8 cellular contexts compared by ENCODE assay signal in the genomic region with DNA sequence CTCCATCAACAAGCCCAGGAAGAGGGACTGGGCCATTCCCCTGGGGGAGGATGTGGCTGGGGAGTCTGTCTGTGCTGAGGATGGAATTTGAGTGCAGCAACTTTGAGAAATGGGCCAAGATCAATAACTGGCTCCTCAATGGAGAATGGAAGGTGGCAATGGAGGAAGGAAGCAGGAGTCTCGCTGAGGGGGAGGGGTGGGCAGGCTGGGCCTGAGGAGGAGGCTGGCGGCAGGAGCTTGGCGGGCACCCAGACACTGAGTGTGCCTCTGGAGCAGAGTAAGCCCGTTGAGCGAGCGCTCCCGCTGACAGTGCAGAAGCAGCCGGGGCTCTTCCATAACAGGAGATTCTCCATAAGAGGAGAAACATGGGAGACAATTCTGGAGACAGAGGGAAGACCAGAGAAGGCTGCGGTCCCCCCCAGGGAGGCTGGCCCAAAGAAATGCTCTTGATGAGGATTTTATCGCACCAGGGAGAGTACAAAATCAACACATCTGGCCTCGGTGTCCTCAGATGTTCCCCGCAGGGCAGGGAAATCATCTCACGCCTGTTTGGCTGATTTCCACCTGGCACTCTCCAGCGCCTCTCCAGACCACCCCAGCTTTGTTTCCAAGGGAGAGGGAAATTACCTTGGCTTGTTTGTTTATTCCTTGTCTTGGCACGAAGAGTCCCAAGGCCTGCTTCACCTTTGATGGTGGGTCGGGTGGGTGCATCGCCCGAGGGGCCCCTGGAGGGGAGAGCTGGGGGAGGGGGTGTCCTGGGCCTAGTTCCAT. TPM values are rescaled to one million over a fixed set of nuclear protein-coding genes. Genes with fewer than 3 reads are reported as not detected.
DNase-seq lines count a peak whose midpoint lies in the region; ATAC-seq and TF ChIP-seq lines count a peak whose summit lies in the region.

No MANE protein-coding gene starts in this region.

- no peak for ATAC-seq in left colon
- no peak for ATAC-seq in HG03095 (IDR thresholded peaks at IDR 0.05; ENCODE audit: unreplicated experiment)

- H3K4me3 ChIP-seq in LNCaP clone FGC (ENCODE audit: low read depth, low read length) (no peak overlapping the region), astrocyte of the spinal cord (ENCODE audit: low read depth, low read length) (no peak overlapping the region)

- intact Hi-C loops in left colon (cut with DNase I, micrococcal nuclease), result loop anchor here (10.0 kb wide), 3 partner anchors 102 to 222 kb away; partner anchors contain the start of genes CFAP20 (in 1 of the 2) and CSNK2A2 (in 1 of the 2)

- in situ Hi-C loops in astrocyte of the spinal cord (cut with HindIII; ENCODE audit: low sequenced_read_pairs), result no loop called here

- TF ChIP-seq CTCF in LNCaP clone FGC (IDR thresholded peaks at IDR 0.05; ENCODE audit: control insufficient read depth, extremely low read depth, insufficient read depth) (no peak), astrocyte of the spinal cord (IDR thresholded peaks at IDR 0.05; ENCODE audit: low read depth, low read length) (no peak)

- DNase-seq in 8988T (peak; percentile 37), LNCaP clone FGC (ENCODE audit: low read depth) (peak; percentile 67), astrocyte of the spinal cord (ENCODE audit: low read depth, low spot score) (peak; percentile 75), left colon (peak; percentile 82 to 86), ureter (ENCODE audit: low spot score) (peak; percentile 87), NOMO-1 treated with DMSO at 0.1 percent for 48 hours (lab: John Stamatoyannopoulos, UW; ENCODE audit: unreplicated experiment) (no peak), T1000 (lab: John Stamatoyannopoulos, UW) (no peak)

RNA-seq across cellular contexts. Expression of gene MMP15, which starts 2.8 kb away (rescaled TPM):
- total RNA-seq in left colon, result 100 to 1,000 TPM; 113 to 127 TPM
- total RNA-seq in ureter, result 15.4 TPM

RNA-seq across cellular contexts. Expression of gene USB1, which starts 21.6 kb away (rescaled TPM):
- 10 to 100 TPM; 42.6 to 43.8 TPM for total RNA-seq in left colon
- 50.5 TPM for total RNA-seq in ureter

RNA-seq across cellular contexts. Expression of gene ZNF319, which starts 22.3 kb away (rescaled TPM):
- total RNA-seq in left colon (1 to 10 TPM; 5.0 to 7.9 TPM), ureter (24.7 TPM)

RNA-seq across cellular contexts. Expression of gene CNGB1, which starts 51.9 kb away (rescaled TPM):
- total RNA-seq in left colon (under 1 TPM; 0.17 to 0.49 TPM), ureter (1.5 TPM)

Comparison
In these comparisons a context has a peak if more than half of its experiments do, and no peak if none do; other contexts are left out.
1. DNase-seq: peak in 8988T (single experiment), LNCaP clone FGC (single experiment), astrocyte of the spinal cord (single experiment), left colon (2 of 2) and ureter (single experiment); none in NOMO-1 treated with DMSO at 0.1 percent for 48 hours (single experiment) and T1000 (single experiment).